ENCODE assay signal across 27 cellular contexts in the genomic region with DNA sequence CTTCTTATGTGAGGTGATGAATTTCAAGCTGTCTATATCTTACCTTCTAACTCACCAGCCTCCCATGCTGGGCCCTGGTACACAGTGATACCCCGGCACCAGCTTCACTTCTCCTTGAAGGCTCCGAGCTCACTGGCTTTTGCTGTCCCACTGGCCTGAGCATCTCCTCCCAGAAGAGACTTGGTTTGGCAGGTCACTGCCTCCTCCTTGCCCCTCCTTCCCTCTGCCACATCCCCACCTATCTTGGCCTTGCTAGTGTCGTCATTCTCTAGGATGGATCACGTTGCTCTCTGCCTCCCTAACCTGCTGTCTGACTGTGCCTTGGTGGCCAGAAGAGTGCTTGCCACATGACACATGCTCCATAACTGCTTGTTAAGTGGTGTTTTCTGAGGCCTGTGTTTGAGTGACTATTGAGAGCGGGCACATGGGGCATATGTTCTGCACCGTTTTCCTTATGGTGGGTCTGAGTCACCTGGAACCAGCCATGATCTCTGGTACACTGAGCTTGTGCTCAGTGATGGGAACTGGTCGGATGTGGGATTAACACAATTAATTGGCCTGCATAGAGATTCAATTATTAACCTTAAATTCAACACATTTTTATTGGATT.
"Had no signal": no experiment of that assay in that cellular context is flagged by ENCODE, and none has a peak within 500 bp of the region (broad histone marks: within the 10 kb centered on the region; RNA-seq: fewer than 3 reads in every experiment).

No MANE protein-coding gene starts in this region.

- H3K4me3 Mint-ChIP-seq: activated CD4-positive, alpha-beta T cell treated with anti-CD3 and anti-CD28 coated beads for 36 hours; activated CD4-positive, alpha-beta T cell treated with anti-CD3 and anti-CD28 coated beads, Interleukin-2, amount 10 ng/mL, durations not matched to agents 7 days and 5 days; activated CD8-positive, alpha-beta T cell treated with anti-CD3 and anti-CD28 coated beads, Interleukin-2, amount 10 ng/mL, durations not matched to agents 7 days and 5 days; activated naive CD4-positive, alpha-beta T cell treated with anti-CD3 and anti-CD28 coated beads for 36 hours; activated T-cell treated with anti-CD3 and anti-CD28 coated beads, Interleukin-2, amount 50 U/mL, for 4 hours; activated T-helper 1 cell treated with anti-CD3 and anti-CD28 coated beads, Interleukin-12 subunit alpha, Interleukin-12 subunit beta, Interleukin-2, Interleukin-4 antibody, amounts not matched to agents 30 ng/mL and 10 ng/mL and 1 ng/mL, durations not matched to agents 14 hours and 24 hours and 36 hours had no signal

- H3K4me1 Mint-ChIP-seq: activated CD4-positive, alpha-beta T cell treated with anti-CD3 and anti-CD28 coated beads for 36 hours; activated CD4-positive, alpha-beta T cell treated with anti-CD3 and anti-CD28 coated beads, Interleukin-2, amount 10 ng/mL, durations not matched to agents 7 days and 5 days had no signal

- H3K4me3 ChIP-seq: adrenal gland, body of pancreas, breast epithelium had no signal

- H3K36me3 ChIP-seq: adrenal gland, breast epithelium had no signal

- ATAC-seq: activated CD4-positive, alpha-beta T cell treated with anti-CD3 and anti-CD28 coated beads for 36 hours; activated CD8-positive, alpha-beta T cell treated with anti-CD3 and anti-CD28 coated beads, Interleukin-2, amount 10 ng/mL, durations not matched to agents 7 days and 5 days; activated naive CD4-positive, alpha-beta T cell treated with anti-CD3 and anti-CD28 coated beads, Interleukin-2, amount 50 U/mL, for 72 hours; activated T-cell treated with anti-CD3 and anti-CD28 coated beads, Interleukin-2, amount 50 U/mL, for 4 hours; body of pancreas; PC-3 had no signal

- H3K27me3 Mint-ChIP-seq: activated CD4-positive, alpha-beta T cell treated with anti-CD3 and anti-CD28 coated beads, Interleukin-2, amount 10 ng/mL, durations not matched to agents 7 days and 5 days had no signal

- H3K27ac ChIP-seq: adrenal gland, body of pancreas, breast epithelium had no signal

- H3K27ac Mint-ChIP-seq: activated CD4-positive, alpha-beta T cell treated with anti-CD3 and anti-CD28 coated beads for 36 hours; activated CD4-positive, alpha-beta T cell treated with anti-CD3 and anti-CD28 coated beads, Interleukin-2, amount 10 ng/mL, durations not matched to agents 7 days and 5 days; activated CD8-positive, alpha-beta T cell treated with anti-CD3 and anti-CD28 coated beads, Interleukin-2, amount 10 ng/mL, durations not matched to agents 7 days and 5 days; activated naive CD4-positive, alpha-beta T cell treated with anti-CD3 and anti-CD28 coated beads for 36 hours; activated naive CD4-positive, alpha-beta T cell treated with anti-CD3 and anti-CD28 coated beads, Interleukin-2, amount 50 U/mL, for 72 hours; activated T-helper 1 cell treated with anti-CD3 and anti-CD28 coated beads, Interleukin-12 subunit alpha, Interleukin-12 subunit beta, Interleukin-2, Interleukin-4 antibody, amounts not matched to agents 30 ng/mL and 10 ng/mL and 1 ng/mL, durations not matched to agents 14 hours and 24 hours and 36 hours had no signal

- FAIRE-seq: astrocyte had no signal

- H3K27me3 ChIP-seq: adrenal gland, body of pancreas, breast epithelium had no signal

- H3K9me3 Mint-ChIP-seq: activated CD4-positive, alpha-beta T cell treated with anti-CD3 and anti-CD28 coated beads, Interleukin-2, amount 10 ng/mL, durations not matched to agents 7 days and 5 days; activated naive CD4-positive, alpha-beta T cell treated with anti-CD3 and anti-CD28 coated beads, Interleukin-2, amount 50 U/mL, for 72 hours had no signal

- H3K9me3 ChIP-seq: adrenal gland, body of pancreas, breast epithelium had no signal

- H3K4me1 ChIP-seq: adrenal gland, body of pancreas, breast epithelium had no signal

- DNase-seq: activated CD4-positive, alpha-beta T cell treated with anti-CD3 and anti-CD28 coated beads for 36 hours; activated CD4-positive, alpha-beta T cell treated with anti-CD3 and anti-CD28 coated beads, Interleukin-2, amount 10 ng/mL, durations not matched to agents 7 days and 5 days; activated CD4-positive, alpha-beta T cell treated with anti-CD3 and anti-CD28 coated beads, Interleukin-2, amount 50 U/mL, for 48 hours; activated CD8-positive, alpha-beta T cell treated with anti-CD3 and anti-CD28 coated beads, Interleukin-2, amount 10 ng/mL, durations not matched to agents 7 days and 5 days; activated gamma-delta T cell treated with Interleukin-2 at 50 U/mL for 16 hours; activated naive CD4-positive, alpha-beta T cell treated with anti-CD3 and anti-CD28 coated beads for 36 hours; activated T-cell treated with anti-CD3 and anti-CD28 coated beads, Interleukin-2, amount 50 U/mL, for 4 hours; adrenal gland; body of pancreas; Karpas-422; NCI-H1105 treated with DMSO at 0.1 percent for 48 hours; NCI-H1436 treated with DMSO at 0.1 percent for 48 hours; NCI-H1694 treated with DMSO at 0.1 percent for 48 hours; NCI-H2029 treated with DMSO at 0.1 percent for 48 hours; NCI-H2107; NCI-H2171; NCI-H510A; NCI-H526; NCI-H748 treated with DMSO at 0.1 percent for 48 hours; NK-92 treated with Interleukin-12 subunit alpha and Interleukin-12 subunit beta, amount 100 ng/mL, for 24 hours; PC-3; Right ventricle myocardium superior; T1000 had no signal

- H3K36me3 Mint-ChIP-seq: activated naive CD4-positive, alpha-beta T cell treated with anti-CD3 and anti-CD28 coated beads, Interleukin-2, amount 50 U/mL, for 72 hours had no signal
